In the genomic region with DNA sequence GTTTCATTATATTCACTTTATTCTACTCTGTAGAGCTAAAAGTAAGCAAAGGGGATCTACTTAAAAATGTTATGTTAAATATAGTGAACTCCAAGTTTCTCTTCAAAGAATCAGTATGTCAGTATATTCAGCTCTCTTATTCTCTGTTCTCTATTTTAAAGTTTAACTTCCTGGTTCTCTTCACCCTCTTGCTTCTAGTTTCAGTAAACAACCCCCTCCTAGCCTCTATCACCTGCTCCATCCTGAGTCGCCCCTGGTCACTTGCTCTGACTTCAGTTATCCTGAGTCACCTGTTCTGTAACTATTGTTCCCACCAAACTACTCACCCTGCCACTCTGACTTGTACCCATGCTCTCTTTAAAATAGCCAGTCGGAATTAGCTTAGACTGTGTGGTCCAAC, we compare ENCODE assay signal across 17 cellular contexts.
"Had no signal": no experiment of that assay in that cellular context is flagged by ENCODE, and none has a peak within 500 bp of the region (broad histone marks: within the 10 kb centered on the region; RNA-seq: fewer than 3 reads in every experiment).

No MANE protein-coding gene starts in this region.

- H3K9me3 ChIP-seq: body of pancreas, prostate gland, right atrium auricular region, tibial artery had no signal

- ATAC-seq: activated CD8-positive, alpha-beta T cell treated with anti-CD3 and anti-CD28 coated beads for 36 hours; body of pancreas; left cardiac atrium; naive thymus-derived CD8-positive, alpha-beta T cell had no signal

- H3K27ac ChIP-seq: body of pancreas, dorsolateral prefrontal cortex, prostate gland, right atrium auricular region, tibial artery had no signal

- H3K4me3 ChIP-seq: body of pancreas, dorsolateral prefrontal cortex, prostate gland, right atrium auricular region, tibial artery had no signal

- H3K4me1 ChIP-seq: body of pancreas, prostate gland, right atrium auricular region, tibial artery had no signal

- DNase-seq: activated CD4-positive, alpha-beta T cell treated with anti-CD3 and anti-CD28 coated beads, Interleukin-2, amount 10 ng/mL, durations not matched to agents 24 days and 14 days; activated CD8-positive, alpha-beta T cell treated with anti-CD3 and anti-CD28 coated beads for 36 hours; activated naive CD4-positive, alpha-beta T cell treated with Interleukin-2 at 50 U/mL for 16 hours; activated T-cell treated with anti-CD3 and anti-CD28 coated beads, Interleukin-2, amount 50 U/mL, for 1 hour; body of pancreas; dorsolateral prefrontal cortex; foreskin fibroblast; left cardiac atrium; mesendoderm; naive thymus-derived CD8-positive, alpha-beta T cell; stimulated activated CD4-positive, alpha-beta T cell treated with anti-CD3 and anti-CD28 coated beads, Interleukin-12 subunit alpha, Interleukin-12 subunit beta, amount 100 ng/mL, for 4 hours; stimulated activated CD4-positive, alpha-beta T cell treated with anti-CD3 and anti-CD28 coated beads, Interleukin-1b, Interleukin-23, amount 100 ng/mL, for 48 hours; stimulated activated CD8-positive, alpha-beta memory T cell treated with anti-CD3 and anti-CD28 coated beads, Interleukin-4, amount 100 ng/mL, for 48 hours; stimulated activated naive CD4-positive, alpha-beta T cell treated with Interleukin-2 at 50 U/mL for 16 hours; tibial artery had no signal

- H3K27me3 ChIP-seq: body of pancreas, dorsolateral prefrontal cortex, right atrium auricular region, tibial artery had no signal

- H3K36me3 ChIP-seq: prostate gland, right atrium auricular region, tibial artery had no signal
